Comparison of ENCODE assay signal across 27 cellular contexts in the genomic region with DNA sequence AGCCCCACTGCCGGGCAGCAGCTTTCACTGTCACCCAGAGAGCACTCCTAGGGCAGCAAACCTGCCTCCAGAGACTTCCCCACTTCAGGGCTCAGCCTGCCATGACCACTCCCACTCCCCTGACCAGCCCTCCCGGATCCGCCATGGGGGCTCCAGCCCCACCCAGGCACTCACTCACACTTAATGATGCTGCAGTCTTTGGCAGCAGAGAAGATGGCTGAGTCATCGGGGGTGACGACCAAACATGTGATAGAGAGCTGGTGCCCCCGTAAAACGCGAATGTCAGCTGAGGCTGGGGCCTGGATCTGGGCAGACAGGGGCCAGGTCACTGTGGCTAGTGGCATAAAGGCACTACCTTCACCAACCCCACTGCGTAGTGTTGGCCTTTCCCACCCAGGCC. TPM values are rescaled to one million over a fixed set of nuclear protein-coding genes. Genes with fewer than 3 reads are reported as not detected.
DNase-seq lines count a peak whose midpoint lies in the region; ATAC-seq and TF ChIP-seq lines count a peak whose summit lies in the region.
"Had no signal": no experiment of that assay in that cellular context is flagged by ENCODE, and none has a peak within 500 bp of the region (broad histone marks: within the 10 kb centered on the region; RNA-seq: fewer than 3 reads in every experiment).

No MANE protein-coding gene starts in this region.

- H3K4me1 Mint-ChIP-seq in activated naive CD8-positive, alpha-beta T cell treated with anti-CD3 and anti-CD28 coated beads, Interleukin-2, amount 10 ng/mL, durations not matched to agents 7 days and 5 days: peaks cover 29% of the 10 kb centered on the region
- H3K4me1 Mint-ChIP-seq in activated naive CD8-positive, alpha-beta T cell treated with anti-CD3 and anti-CD28 coated beads, Interleukin-2, amount 50 U/mL, for 24 hours: peaks cover 23% of the 10 kb centered on the region
- H3K4me1 Mint-ChIP-seq in activated T-helper 17 cell treated with anti-CD3 and anti-CD28 coated beads, Interleukin-2, amount 50 U/mL, for 72 hours: peaks cover 16% of the 10 kb centered on the region
- peaks cover 12% of the 10 kb centered on the region for H3K4me1 Mint-ChIP-seq in osteocyte (ENCODE audit: unreplicated experiment)

- POLR2A ChIA-PET in activated naive CD8-positive, alpha-beta T cell treated with anti-CD3 and anti-CD28 coated beads, Interleukin-2, amount 10 ng/mL, durations not matched to agents 7 days and 5 days (lab: Charles Lee): interaction anchor here (0.6 kb wide), 1 partner anchor 35 kb away, joined by 3 read pairs; no protein-coding TSS in a partner anchor

- ATAC-seq in activated naive CD8-positive, alpha-beta T cell treated with anti-CD3 and anti-CD28 coated beads, Interleukin-2, amount 10 ng/mL, durations not matched to agents 7 days and 5 days (ENCODE audit: low read depth): no peak
- ATAC-seq in activated naive CD8-positive, alpha-beta T cell treated with anti-CD3 and anti-CD28 coated beads, Interleukin-2, amount 50 U/mL, for 24 hours: no peak
- no peak for ATAC-seq in activated T-helper 17 cell treated with anti-CD3 and anti-CD28 coated beads, Interleukin-2, amount 50 U/mL, for 72 hours (replicated peaks)
- ATAC-seq in GM19463 (IDR thresholded peaks at IDR 0.05; ENCODE audit: unreplicated experiment) (no peak), HG03521 (IDR thresholded peaks at IDR 0.05; ENCODE audit: unreplicated experiment) (no peak)
- ATAC-seq: GM12878, HCT116, left ventricle myocardium superior, mucosa of descending colon had no signal

- DNase-seq in activated naive CD8-positive, alpha-beta T cell treated with anti-CD3 and anti-CD28 coated beads, Interleukin-2, amount 10 ng/mL, durations not matched to agents 7 days and 5 days: no peak
- no peak for DNase-seq in activated naive CD8-positive, alpha-beta T cell treated with anti-CD3 and anti-CD28 coated beads, Interleukin-2, amount 50 U/mL, for 24 hours
- peak; percentile 72 for DNase-seq in osteocyte (ENCODE audit: extremely low spot score, unreplicated experiment)
- no peak for DNase-seq in 8988T
- no peak for DNase-seq in NCI-H446 (lab: John Stamatoyannopoulos, UW)
- DNase-seq: activated CD4-positive, alpha-beta T cell treated with anti-CD3 and anti-CD28 coated beads, Interleukin-2, amount 10 ng/mL, durations not matched to agents 7 days and 5 days; activated effector memory CD4-positive, alpha-beta T cell treated with anti-CD3 and anti-CD28 coated beads, Interleukin-2, amount 50 U/mL, for 16 hours; colonic mucosa; hypothalamus; KBM-7; left ventricle myocardium superior; mucosa of descending colon; NCI-H1417 treated with DMSO at 0.1 percent for 48 hours; NCI-H2081 treated with DMSO at 0.1 percent for 48 hours; NCI-H446 treated with DMSO at 0.1 percent for 48 hours; Right ventricle myocardium superior; WERI-Rb-1 had no signal

- no peaks in the 10 kb centered on the region for H3K9me3 Mint-ChIP-seq in activated naive CD8-positive, alpha-beta T cell treated with anti-CD3 and anti-CD28 coated beads, Interleukin-2, amount 10 ng/mL, durations not matched to agents 7 days and 5 days
- no peaks in the 10 kb centered on the region for H3K9me3 Mint-ChIP-seq in activated naive CD8-positive, alpha-beta T cell treated with anti-CD3 and anti-CD28 coated beads, Interleukin-2, amount 50 U/mL, for 24 hours
- H3K9me3 Mint-ChIP-seq in activated T-helper 17 cell treated with anti-CD3 and anti-CD28 coated beads, Interleukin-2, amount 50 U/mL, for 72 hours: no peaks in the 10 kb centered on the region
- no peaks in the 10 kb centered on the region for H3K9me3 Mint-ChIP-seq in osteocyte (ENCODE audit: unreplicated experiment)
- H3K9me3 Mint-ChIP-seq: activated CD4-positive, alpha-beta T cell treated with anti-CD3 and anti-CD28 coated beads, Interleukin-2, amount 10 ng/mL, durations not matched to agents 7 days and 5 days; nephron had no signal

- H3K4me3 Mint-ChIP-seq in activated naive CD8-positive, alpha-beta T cell treated with anti-CD3 and anti-CD28 coated beads, Interleukin-2, amount 10 ng/mL, durations not matched to agents 7 days and 5 days: no peak overlapping the region
- no peak overlapping the region for H3K4me3 Mint-ChIP-seq in activated naive CD8-positive, alpha-beta T cell treated with anti-CD3 and anti-CD28 coated beads, Interleukin-2, amount 50 U/mL, for 24 hours
- H3K4me3 Mint-ChIP-seq in activated T-helper 17 cell treated with anti-CD3 and anti-CD28 coated beads, Interleukin-2, amount 50 U/mL, for 72 hours: no peak overlapping the region
- H3K4me3 Mint-ChIP-seq in osteocyte (ENCODE audit: unreplicated experiment): no peak overlapping the region
- H3K4me3 Mint-ChIP-seq: activated CD4-positive, alpha-beta T cell treated with anti-CD3 and anti-CD28 coated beads, Interleukin-2, amount 10 ng/mL, durations not matched to agents 7 days and 5 days; nephron had no signal

- TF ChIP-seq CTCF in osteocyte (IDR thresholded peaks at IDR 0.05): no peak

- H3K27me3 Mint-ChIP-seq in activated naive CD8-positive, alpha-beta T cell treated with anti-CD3 and anti-CD28 coated beads, Interleukin-2, amount 10 ng/mL, durations not matched to agents 7 days and 5 days: no peaks in the 10 kb centered on the region
- no peaks in the 10 kb centered on the region for H3K27me3 Mint-ChIP-seq in activated naive CD8-positive, alpha-beta T cell treated with anti-CD3 and anti-CD28 coated beads, Interleukin-2, amount 50 U/mL, for 24 hours
- H3K27me3 Mint-ChIP-seq in activated T-helper 17 cell treated with anti-CD3 and anti-CD28 coated beads, Interleukin-2, amount 50 U/mL, for 72 hours: no peaks in the 10 kb centered on the region
- H3K27me3 Mint-ChIP-seq in osteocyte (ENCODE audit: unreplicated experiment): no peaks in the 10 kb centered on the region
- H3K27me3 Mint-ChIP-seq: activated CD4-positive, alpha-beta T cell treated with anti-CD3 and anti-CD28 coated beads, Interleukin-2, amount 10 ng/mL, durations not matched to agents 7 days and 5 days had no signal

- peak overlapping the region; percentile 73 for H3K27ac Mint-ChIP-seq in activated naive CD8-positive, alpha-beta T cell treated with anti-CD3 and anti-CD28 coated beads, Interleukin-2, amount 10 ng/mL, durations not matched to agents 7 days and 5 days
- no peak overlapping the region for H3K27ac Mint-ChIP-seq in activated naive CD8-positive, alpha-beta T cell treated with anti-CD3 and anti-CD28 coated beads, Interleukin-2, amount 50 U/mL, for 24 hours
- peak overlapping the region; percentile 52 for H3K27ac Mint-ChIP-seq in activated T-helper 17 cell treated with anti-CD3 and anti-CD28 coated beads, Interleukin-2, amount 50 U/mL, for 72 hours
- no peak overlapping the region for H3K27ac Mint-ChIP-seq in osteocyte (ENCODE audit: unreplicated experiment)
- H3K27ac Mint-ChIP-seq: activated CD4-positive, alpha-beta T cell treated with anti-CD3 and anti-CD28 coated beads, Interleukin-2, amount 10 ng/mL, durations not matched to agents 7 days and 5 days; nephron had no signal

- H3K36me3 Mint-ChIP-seq in activated naive CD8-positive, alpha-beta T cell treated with anti-CD3 and anti-CD28 coated beads, Interleukin-2, amount 10 ng/mL, durations not matched to agents 7 days and 5 days: peaks cover 20% of the 10 kb centered on the region
- peaks cover 33% of the 10 kb centered on the region for H3K36me3 Mint-ChIP-seq in activated naive CD8-positive, alpha-beta T cell treated with anti-CD3 and anti-CD28 coated beads, Interleukin-2, amount 50 U/mL, for 24 hours (ENCODE audit: low read depth)
- peaks cover 86% of the 10 kb centered on the region for H3K36me3 Mint-ChIP-seq in activated T-helper 17 cell treated with anti-CD3 and anti-CD28 coated beads, Interleukin-2, amount 50 U/mL, for 72 hours (ENCODE audit: low read depth)
- peaks cover 30% of the 10 kb centered on the region for H3K36me3 Mint-ChIP-seq in osteocyte (ENCODE audit: unreplicated experiment)

RNA-seq across cellular contexts. Expression of gene RRP9, which starts 4.7 kb away (rescaled TPM):
- 10 to 100 TPM; 17.7 to 19.2 TPM for total RNA-seq in activated naive CD8-positive, alpha-beta T cell treated with anti-CD3 and anti-CD28 coated beads, Interleukin-2, amount 10 ng/mL, durations not matched to agents 7 days and 5 days
- 10 to 100 TPM; 21.5 to 53.0 TPM for total RNA-seq in activated T-helper 17 cell treated with anti-CD3 and anti-CD28 coated beads, Interleukin-2, amount 50 U/mL, for 72 hours
- 20.7 and 22.8 TPM in 2 replicates for total RNA-seq in osteocyte

RNA-seq across cellular contexts. Expression of gene PARP3, which starts 5.1 kb away (rescaled TPM):
- total RNA-seq in activated naive CD8-positive, alpha-beta T cell treated with anti-CD3 and anti-CD28 coated beads, Interleukin-2, amount 10 ng/mL, durations not matched to agents 7 days and 5 days: 10 to 100 TPM; 23.5 to 26.1 TPM
- 10 to 100 TPM; 10.4 to 13.4 TPM for total RNA-seq in activated T-helper 17 cell treated with anti-CD3 and anti-CD28 coated beads, Interleukin-2, amount 50 U/mL, for 72 hours
- 12.4 and 13.4 TPM in 2 replicates for total RNA-seq in osteocyte

RNA-seq across cellular contexts. Expression of gene GPR62, which starts 18.2 kb away (rescaled TPM):
- total RNA-seq in activated naive CD8-positive, alpha-beta T cell treated with anti-CD3 and anti-CD28 coated beads, Interleukin-2, amount 10 ng/mL, durations not matched to agents 7 days and 5 days: not detected
- not detected for total RNA-seq in activated T-helper 17 cell treated with anti-CD3 and anti-CD28 coated beads, Interleukin-2, amount 50 U/mL, for 72 hours
- not detected in 2 replicates for total RNA-seq in osteocyte
- total RNA-seq: activated CD4-positive, alpha-beta T cell treated with anti-CD3 and anti-CD28 coated beads, Interleukin-2, amount 10 ng/mL, durations not matched to agents 7 days and 5 days; colonic mucosa; GM12878; OCI-LY7; Right ventricle myocardium superior; upper lobe of left lung had no signal

RNA-seq across cellular contexts. Expression of gene PCBP4, which starts 30.2 kb away (rescaled TPM):
- 10 to 100 TPM; 17.8 to 18.2 TPM for total RNA-seq in activated naive CD8-positive, alpha-beta T cell treated with anti-CD3 and anti-CD28 coated beads, Interleukin-2, amount 10 ng/mL, durations not matched to agents 7 days and 5 days
- total RNA-seq in activated T-helper 17 cell treated with anti-CD3 and anti-CD28 coated beads, Interleukin-2, amount 50 U/mL, for 72 hours: 10 to 100 TPM; 16.4 to 18.5 TPM
- 47.5 and 50.8 TPM in 2 replicates for total RNA-seq in osteocyte

RNA-seq across cellular contexts. Expression of gene IQCF1, which starts 33.9 kb away (rescaled TPM):
- not detected for total RNA-seq in activated naive CD8-positive, alpha-beta T cell treated with anti-CD3 and anti-CD28 coated beads, Interleukin-2, amount 10 ng/mL, durations not matched to agents 7 days and 5 days
- total RNA-seq in activated T-helper 17 cell treated with anti-CD3 and anti-CD28 coated beads, Interleukin-2, amount 50 U/mL, for 72 hours: under 1 TPM in 1 of 2 donors, not detected in 1; 0.66 TPM
- not detected in 2 replicates for total RNA-seq in osteocyte
- total RNA-seq: activated CD4-positive, alpha-beta T cell treated with anti-CD3 and anti-CD28 coated beads, Interleukin-2, amount 10 ng/mL, durations not matched to agents 7 days and 5 days; colonic mucosa; esophagus muscularis mucosa; GM12878; left ventricle myocardium superior; mucosa of descending colon; OCI-LY7; Right ventricle myocardium superior; subcutaneous adipose tissue; upper lobe of left lung had no signal

Comparison
In these comparisons a context has a peak if more than half of its experiments do, and no peak if none do; other contexts are left out.
1. H3K27ac Mint-ChIP-seq: peak in activated naive CD8-positive, alpha-beta T cell treated with anti-CD3 and anti-CD28 coated beads, Interleukin-2, amount 10 ng/mL, durations not matched to agents 7 days and 5 days (single experiment) and activated T-helper 17 cell treated with anti-CD3 and anti-CD28 coated beads, Interleukin-2, amount 50 U/mL, for 72 hours (single experiment); none in activated naive CD8-positive, alpha-beta T cell treated with anti-CD3 and anti-CD28 coated beads, Interleukin-2, amount 50 U/mL, for 24 hours (single experiment) and osteocyte (single experiment).